23 cellular contexts compared by ENCODE assay signal in genomic region chr6:24694198-24694597, GRCh38. TPM values are rescaled to one million over a fixed set of nuclear protein-coding genes. Genes with fewer than 3 reads are reported as not detected.
DNase-seq lines count a peak whose midpoint lies in the region; ATAC-seq and TF ChIP-seq lines count a peak whose summit lies in the region.
"Had no signal": no experiment of that assay in that cellular context is flagged by ENCODE, and none has a peak within 500 bp of the region (broad histone marks: within the 10 kb centered on the region; RNA-seq: fewer than 3 reads in every experiment).

No MANE protein-coding gene starts in this region.

- no peaks in the 10 kb centered on the region for H3K27me3 ChIP-seq in esophagus squamous epithelium
- H3K27me3 ChIP-seq: BLaER1 treated with 17β-estradiol and CSF1 and Interleukin-3, amounts not matched to agents 10 nM and 100 nM; MG63 had no signal

- DNase-seq in esophagus squamous epithelium (lab: John Stamatoyannopoulos, UW) (no peak), germinal center (ENCODE audit: low spot score) (no peak)
- DNase-seq in activated naive CD8-positive, alpha-beta T cell treated with anti-CD3 and anti-CD28 coated beads for 36 hours: no peak
- DNase-seq: Calu3; CD8-positive, alpha-beta T cell; GF-D8; Kasumi-1; MG63; NCI-H1092; NCI-H1694; NCI-H2107; NCI-H2227 treated with DMSO at 0.1 percent for 48 hours; NCI-H526 treated with DMSO at 0.1 percent for 48 hours; OCI-M1; SHP77 had no signal

- TF ChIP-seq CTCF in VCaP (conservative IDR thresholded peaks at IDR 0.05) (no peak), esophagus squamous epithelium (IDR thresholded peaks at IDR 0.05) (no peak)

- H3K4me3 ChIP-seq in esophagus squamous epithelium: no peak overlapping the region
- H3K4me3 ChIP-seq: BLaER1 treated with 17β-estradiol and CSF1 and Interleukin-3, amounts not matched to agents 10 nM and 100 nM; MG63; SK-N-MC had no signal

- intact Hi-C loops in esophagus squamous epithelium (cut with DNase I): no loop called here

- no peaks in the 10 kb centered on the region for H3K36me3 ChIP-seq in esophagus squamous epithelium
- H3K36me3 ChIP-seq: MG63 had no signal

- WGBS in esophagus squamous epithelium, 2 donors: 75 to 77% methylated on average over 1 of the region's 1 CpG

- no peak overlapping the region for H3K4me3 Mint-ChIP-seq in activated naive CD8-positive, alpha-beta T cell treated with anti-CD3 and anti-CD28 coated beads for 36 hours
- H3K4me3 Mint-ChIP-seq: CD8-positive, alpha-beta T cell; IgD-negative memory B cell had no signal

- no peaks in the 10 kb centered on the region for H3K9me3 ChIP-seq in esophagus squamous epithelium
- H3K9me3 ChIP-seq: BLaER1 treated with 17β-estradiol and CSF1 and Interleukin-3, amounts not matched to agents 10 nM and 100 nM; MG63 had no signal

- H3K4me1 ChIP-seq in esophagus squamous epithelium: peaks cover 0 to 5% (median 0%) of the 10 kb centered on the region in 3 donors
- H3K4me1 ChIP-seq: BLaER1 treated with 17β-estradiol and CSF1 and Interleukin-3, amounts not matched to agents 10 nM and 100 nM had no signal

- H3K27ac Mint-ChIP-seq in activated naive CD8-positive, alpha-beta T cell treated with anti-CD3 and anti-CD28 coated beads for 36 hours: no peak overlapping the region
- H3K27ac Mint-ChIP-seq: CD8-positive, alpha-beta T cell had no signal

- peaks cover 24% of the 10 kb centered on the region for H3K4me1 Mint-ChIP-seq in activated naive CD8-positive, alpha-beta T cell treated with anti-CD3 and anti-CD28 coated beads for 36 hours

- no peak for TF ChIP-seq POLR2A in esophagus squamous epithelium (IDR thresholded peaks at IDR 0.05)

- peaks cover 5% of the 10 kb centered on the region for H3K36me3 Mint-ChIP-seq in activated naive CD8-positive, alpha-beta T cell treated with anti-CD3 and anti-CD28 coated beads for 36 hours
- H3K36me3 Mint-ChIP-seq: IgD-negative memory B cell had no signal

- no peaks in the 10 kb centered on the region for H3K9me3 Mint-ChIP-seq in activated naive CD8-positive, alpha-beta T cell treated with anti-CD3 and anti-CD28 coated beads for 36 hours
- H3K9me3 Mint-ChIP-seq: CD8-positive, alpha-beta T cell; IgD-negative memory B cell had no signal

- H3K27ac ChIP-seq in VCaP: peak overlapping the region; percentile 32
- no peak overlapping the region for H3K27ac ChIP-seq in esophagus squamous epithelium
- H3K27ac ChIP-seq: BLaER1 treated with 17β-estradiol and CSF1 and Interleukin-3, amounts not matched to agents 10 nM and 100 nM; SK-N-MC had no signal

- no peaks in the 10 kb centered on the region for H3K27me3 Mint-ChIP-seq in activated naive CD8-positive, alpha-beta T cell treated with anti-CD3 and anti-CD28 coated beads for 36 hours
- H3K27me3 Mint-ChIP-seq: IgD-negative memory B cell had no signal

- ATAC-seq in GM18498 (IDR thresholded peaks at IDR 0.05; ENCODE audit: unreplicated experiment) (peak; percentile 54), GM18861 (IDR thresholded peaks at IDR 0.05; ENCODE audit: unreplicated experiment) (peak; percentile 45), HG02642 (IDR thresholded peaks at IDR 0.05; ENCODE audit: poor library complexity, unreplicated experiment) (peak; percentile 39)
- ATAC-seq: CD8-positive, alpha-beta T cell had no signal

RNA-seq across cellular contexts. Expression of gene C6orf62, which starts 24.8 kb away (rescaled TPM):
- total RNA-seq in esophagus squamous epithelium: 10 to 100 TPM; 38.5 to 82.9 (median 54.8) TPM
- total RNA-seq in activated naive CD8-positive, alpha-beta T cell treated with anti-CD3 and anti-CD28 coated beads for 36 hours: 100 to 1,000 TPM; 110 to 111 TPM

RNA-seq across cellular contexts. Expression of gene ACOT13, which starts 27.3 kb away (rescaled TPM):
- 1 to 10 TPM; 2.5 to 6.1 (median 3.6) TPM for total RNA-seq in esophagus squamous epithelium
- 10 to 100 TPM; 22.9 to 24.2 TPM for total RNA-seq in activated naive CD8-positive, alpha-beta T cell treated with anti-CD3 and anti-CD28 coated beads for 36 hours

RNA-seq across cellular contexts. Expression of gene TDP2, which starts 27.5 kb away (rescaled TPM):
- 10 to 100 TPM; 12.2 to 31.9 (median 19.7) TPM for total RNA-seq in esophagus squamous epithelium
- total RNA-seq in activated naive CD8-positive, alpha-beta T cell treated with anti-CD3 and anti-CD28 coated beads for 36 hours: 10 to 100 TPM; 43.7 to 45.9 TPM

RNA-seq across cellular contexts. Expression of gene KIAA0319, which starts 48.2 kb away (rescaled TPM):
- under 1 TPM in 2 of 4 donors, not detected in 2; under 0.01 to 0.04 TPM for total RNA-seq in esophagus squamous epithelium
- under 1 TPM; 0.08 to 0.10 TPM for total RNA-seq in activated naive CD8-positive, alpha-beta T cell treated with anti-CD3 and anti-CD28 coated beads for 36 hours
- total RNA-seq: CD8-positive, alpha-beta T cell; T-helper 2 cell treated with Interferon-gamma antibody and Interleukin-4, amounts not matched to agents 100 ng/mL and 5 ng/mL, for 36 hours had no signal
